18 cellular contexts compared by ENCODE assay signal in the genomic region with DNA sequence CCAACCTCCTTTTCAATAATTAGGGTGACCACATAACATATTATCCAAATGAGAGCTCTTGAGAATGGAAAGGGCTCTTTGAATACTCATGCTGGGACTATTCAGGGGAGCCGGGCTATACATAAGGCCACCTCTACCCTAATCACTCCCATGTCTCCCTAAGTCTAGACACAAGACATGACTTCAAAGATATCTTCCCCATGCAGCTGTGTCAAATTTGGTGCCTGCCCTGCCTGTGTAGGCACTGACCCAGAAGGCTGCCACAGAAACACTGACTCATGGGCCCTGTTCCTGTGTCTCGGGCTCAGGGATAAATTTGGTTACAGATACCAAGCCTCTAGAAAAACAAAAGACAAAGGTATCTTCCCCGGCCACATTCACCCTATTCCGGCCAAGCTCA.
A peak's percentile ranks its signal among the peaks of the same experiment; 100 is the strongest.
DNase-seq lines count a peak whose midpoint lies in the region; ATAC-seq, FAIRE-seq and TF ChIP-seq lines count a peak whose summit lies in the region.
"Had no signal": no experiment of that assay in that cellular context is flagged by ENCODE, and none has a peak within 500 bp of the region (broad histone marks: within the 10 kb centered on the region; RNA-seq: fewer than 3 reads in every experiment).

No MANE protein-coding gene starts in this region.

- POLR2A ChIA-PET in IMR-90 (lab: Charles Lee; ENCODE audit: unreplicated experiment) (interaction anchor here (0.5 kb wide), 1 partner anchor 50 kb away, joined by 3 read pairs; no protein-coding TSS in a partner anchor), K562 (lab: Yijun Ruan, JAX) (interaction anchor here (1.5 kb wide), 1 partner anchor 29 kb away, joined by 5 read pairs; no protein-coding TSS in a partner anchor)

- peak overlapping the region; percentile 64 for H4K91ac ChIP-seq in IMR-90 (ENCODE audit: insufficient read depth, low read depth, low read length)

- dilution Hi-C loops in IMR-90 (cut with HindIII; ENCODE audit: low sequenced_read_pairs, unreplicated experiment): no loop called here

- H3K36me3 ChIP-seq in IMR-90 (ENCODE audit: control insufficient read depth, insufficient read depth, low read length) (peaks cover 60% of the 10 kb centered on the region), K562 (ENCODE audit: control insufficient read depth, insufficient read depth, low read length) (no peaks in the 10 kb centered on the region)
- H3K36me3 ChIP-seq: sigmoid colon, SJCRH30 had no signal

- H2BK120ac ChIP-seq in IMR-90 (ENCODE audit: low read depth, low read length): peak overlapping the region; percentile 84

- H3K4me1 ChIP-seq in IMR-90 (ENCODE audit: control insufficient read depth, insufficient read depth, low read length): peaks cover 39% of the 10 kb centered on the region
- H3K4me1 ChIP-seq in K562 (replicated peaks in 1 of 2; ENCODE audit: control insufficient read depth in 2 of 2, insufficient read depth in 2 of 2, low read length in 2 of 2): no peaks in the 10 kb centered on the region

- no peak overlapping the region for H2AFZ ChIP-seq in IMR-90 (replicated peaks; ENCODE audit: low read length, poor library complexity)
- H2AFZ ChIP-seq in K562 (ENCODE audit: low read depth, low read length): no peak overlapping the region

- H3K4me2 ChIP-seq in IMR-90 (ENCODE audit: low read depth, low read length) (no peak overlapping the region), K562 (ENCODE audit: insufficient read depth, low read length) (no peak overlapping the region)

- H3K14ac ChIP-seq in IMR-90 (replicated peaks; ENCODE audit: low read depth, low read length): peak overlapping the region; percentile 75

- intact Hi-C loops in IMR-90 (cut with micrococcal nuclease) (no loop called here), K562 (cut with micrococcal nuclease) (no loop called here)

- DNase-seq in Daoy (ENCODE audit: low read depth) (peak; percentile 83), IMR-90 (no peak), K562 (ENCODE audit: extremely low read depth in 1 of 4, low spot score in 3 of 4) (peak in 2 of 4 experiments; percentile 33 to 56), lung microvascular endothelial cell (ENCODE audit: low read depth in 2 of 2) (peak; percentile 32 to 33), NCI-H2107 treated with DMSO at 0.1 percent for 48 hours (lab: John Stamatoyannopoulos, UW; ENCODE audit: unreplicated experiment) (no peak), occipital lobe (lab: John Stamatoyannopoulos, UW) (no peak), NCI-H187 treated with DMSO at 0.1 percent for 48 hours (lab: John Stamatoyannopoulos, UW) (no peak)
- DNase-seq: activated CD4-positive, alpha-beta T cell treated with anti-CD3 and anti-CD28 coated beads for 48 hours; activated CD8-positive, alpha-beta memory T cell treated with anti-CD3 and anti-CD28 coated beads, Interleukin-2, amount 50 U/mL, for 4 hours; cortex of kidney; immature natural killer cell; NCI-H1694 treated with DMSO at 0.1 percent for 48 hours; sigmoid colon; stimulated activated CD4-positive, alpha-beta T cell treated with anti-CD3 and anti-CD28 coated beads, Interleukin-4, amount 100 ng/mL, for 1 hour; T-helper 9 cell had no signal

- peak overlapping the region; percentile 33 for H2BK5ac ChIP-seq in IMR-90 (ENCODE audit: low read depth, low read length, poor library complexity, severe bottlenecking)

- FAIRE-seq in K562 (lab: Jason Lieb, UNC): no peak

- H4K5ac ChIP-seq in IMR-90 (ENCODE audit: low read depth, low read length): peak overlapping the region; percentile 55; the same call in 1 of the 2 replicates

- CTCF ChIA-PET in IMR-90 (lab: Yijun Ruan, JAX) (interaction anchor here (0.5 kb wide), 1 partner anchor 90 kb away, joined by 3 read pairs; no protein-coding TSS in a partner anchor), K562 (lab: Yijun Ruan, JAX; ENCODE audit: low intra/inter-chr PET ratio) (no interaction called here)

- peak overlapping the region; percentile 19; the same call in 1 of the 2 replicates for H3K56ac ChIP-seq in IMR-90 (ENCODE audit: extremely low read depth, insufficient read depth, low read length)

- H4K20me1 ChIP-seq in IMR-90 (ENCODE audit: insufficient read depth, low read length): no peaks in the 10 kb centered on the region
- H4K20me1 ChIP-seq in K562 (replicated peaks; ENCODE audit: control insufficient read depth, insufficient read depth, low read length): no peaks in the 10 kb centered on the region

- H3K23ac ChIP-seq in IMR-90 (ENCODE audit: low read depth, low read length): peak overlapping the region; percentile 77

- H2BK15ac ChIP-seq in IMR-90 (ENCODE audit: low read depth, low read length): peak overlapping the region; percentile 92; the same call in 2 of the 3 replicates

- no TSS peak for BruUV-seq in IMR-90 (replicated peaks; lab: Mats Ljungman, UMichigan)
- BruUV-seq in K562 (replicated peaks; lab: Mats Ljungman, UMichigan): no TSS peak

- peak overlapping the region; percentile 64 for H3K4ac ChIP-seq in IMR-90 (ENCODE audit: low read depth, low read length)

- peaks cover 57 to 81% of the 10 kb centered on the region in 2 experiments for H3K79me1 ChIP-seq in IMR-90 (ENCODE audit: low read depth in 1 of 2, low read length in 2 of 2)

- H3K27ac ChIP-seq in IMR-90 (ENCODE audit: insufficient read depth, low read length): no peak overlapping the region
- H3K27ac ChIP-seq in K562 (ENCODE audit: extremely low read depth, low read depth, low read length): no peak overlapping the region
- H3K27ac ChIP-seq: epithelial cell of prostate, SJCRH30 had no signal

- in situ Hi-C loops in IMR-90 (cut with MboI; ENCODE audit: low sequenced_read_pairs) (no loop called here), K562 (cut with MboI) (no loop called here)

- H3K9me3 ChIP-seq in IMR-90 (ENCODE audit: control insufficient read depth, insufficient read depth, low read length) (no peaks in the 10 kb centered on the region), K562 (replicated peaks; ENCODE audit: control insufficient read depth, insufficient read depth, low read depth, low read length) (no peaks in the 10 kb centered on the region)
- H3K9me3 ChIP-seq: sigmoid colon, SJCRH30 had no signal

- 58% methylated on average over 3 of the region's 4 CpGs; no CpG with 5 or more reads in 1 of the 2 experiments for WGBS in IMR-90 (ENCODE audit: extremely low coverage in 2 of 2, insufficient read length in 1 of 2), 2 experiments
- WGBS in K562 (ENCODE audit: insufficient coverage, low coverage, missing lambda C conversion rate): 3% methylated on average over 4 of the region's 4 CpGs

- H3K18ac ChIP-seq in IMR-90 (ENCODE audit: low read depth, low read length): peak overlapping the region; percentile 62; the same call in 1 of the 2 replicates

- H3K79me2 ChIP-seq in K562 (ENCODE audit: control insufficient read depth, insufficient read depth, low read length): no peaks in the 10 kb centered on the region

- H3K27me3 ChIP-seq in IMR-90 (ENCODE audit: control insufficient read depth, insufficient read depth, low read length) (no peaks in the 10 kb centered on the region), K562 (ENCODE audit: control insufficient read depth in 2 of 2, insufficient read depth in 2 of 2, low read length in 2 of 2) (0 out of 5 replicates have a peak, but pooled peaks cover 0 to 4% of the 10 kb centered on the region in 2 experiments)
- H3K27me3 ChIP-seq: sigmoid colon, SJCRH30 had no signal

- no peak for TF ChIP-seq CTCF in IMR-90 (conservative IDR thresholded peaks at IDR 0.05; ENCODE audit: low read depth, low read length)
- TF ChIP-seq CTCF in K562 (IDR thresholded peaks at IDR 0.05 in 2 of 3, conservative IDR thresholded peaks at IDR 0.05 in 1 of 3; ENCODE audit: insufficient read depth in 2 of 3, low read depth in 1 of 3, low read length in 3 of 3): no peak

- H2AK5ac ChIP-seq in IMR-90 (ENCODE audit: low read depth, low read length): peak overlapping the region; percentile 76; the same call in 1 of the 2 replicates

- H3K9ac ChIP-seq in IMR-90 (ENCODE audit: low read depth, low read length): no peak overlapping the region
- no peak overlapping the region for H3K9ac ChIP-seq in K562 (ENCODE audit: insufficient read depth in 1 of 2, low read depth in 2 of 2, low read length in 2 of 2)

- no peak for ATAC-seq in IMR-90 (ENCODE audit: low read depth)
- peak; percentile 54 for ATAC-seq in K562
- no peak for ATAC-seq in HG03108 (IDR thresholded peaks at IDR 0.05; ENCODE audit: unreplicated experiment)

- H3K4me3 ChIP-seq in IMR-90 (ENCODE audit: insufficient read depth, low read depth, low read length) (no peak overlapping the region), K562 (no peak overlapping the region)
- H3K4me3 ChIP-seq: sigmoid colon, SJCRH30 had no signal

- H2AK9ac ChIP-seq in IMR-90 (replicated peaks; ENCODE audit: low read depth, low read length, poor library complexity): peak overlapping the region; percentile 2

- no peak for TF ChIP-seq RAD21 in IMR-90 (IDR thresholded peaks at IDR 0.05; ENCODE audit: low read length)
- no peak for TF ChIP-seq RAD21 in K562 (CRISPR knock-in tag; conservative IDR thresholded peaks at IDR 0.05 in 1 of 2, IDR thresholded peaks at IDR 0.05 in 1 of 2)

- no peak for TF ChIP-seq EP300 in K562 (IDR thresholded peaks at IDR 0.05; ENCODE audit: low read length)

- peak overlapping the region; percentile 64 for H2BK20ac ChIP-seq in IMR-90 (ENCODE audit: low read depth, low read length)

- peaks cover 50% of the 10 kb centered on the region for H3K9me1 ChIP-seq in IMR-90 (ENCODE audit: insufficient read depth, low read length)
- H3K9me1 ChIP-seq in K562 (ENCODE audit: control insufficient read depth, insufficient read depth, low read length): no peaks in the 10 kb centered on the region

- peak overlapping the region; percentile 13 to 60; a peak in 2 of 4 replicates for H4K8ac ChIP-seq in IMR-90 (ENCODE audit: low read depth in 2 of 2, low read length in 2 of 2)

- no peak for TF ChIP-seq POLR2A in IMR-90 (IDR thresholded peaks at IDR 0.05; ENCODE audit: low read depth, low read length)
- no peak for TF ChIP-seq POLR2A in K562 (conservative IDR thresholded peaks at IDR 0.05)

TF ChIP-seq in IMR-90, 13 proteins besides CTCF, POLR2A, EP300 and RAD21 (continues in another document):
- no peak for TF ChIP-seq CHD1 (IDR thresholded peaks at IDR 0.05; ENCODE audit: low read depth, low read length)
- TF ChIP-seq FOS (IDR thresholded peaks at IDR 0.05; ENCODE audit: low read depth, low read length): peak; percentile 28; the same call in 1 of the 2 replicates
- 0 out of 2 replicates have a peak, but pooled peaks have one; percentile 5 for TF ChIP-seq BHLHE40 (IDR thresholded peaks at IDR 0.05; ENCODE audit: low read depth, low read length)

TF ChIP-seq in K562, 482 proteins besides CTCF, POLR2A, EP300 and RAD21 (continues in another document):
- TF ChIP-seq TCF3 (CRISPR knock-in tag; IDR thresholded peaks at IDR 0.05) (peak; percentile 81), KLF6 (CRISPR knock-in tag; IDR thresholded peaks at IDR 0.05; ENCODE audit: borderline replicate concordance) (no peak), CBX2 (IDR thresholded peaks at IDR 0.05; ENCODE audit: insufficient read depth, low read length, poor library complexity, severe bottlenecking) (no peak), ZNF695 (CRISPR knock-in tag; IDR thresholded peaks at IDR 0.05) (no peak), LEF1 (IDR thresholded peaks at IDR 0.05) (0 out of 2 replicates have a peak, but pooled peaks have one; percentile 29), IRF2 (CRISPR knock-in tag; IDR thresholded peaks at IDR 0.05) (no peak)

Comparison
In these comparisons a context has a peak if more than half of its experiments do, and no peak if none do; other contexts are left out.
1. DNase-seq: peak in Daoy (single experiment) and lung microvascular endothelial cell (2 of 2); none in IMR-90 (single experiment), NCI-H2107 treated with DMSO at 0.1 percent for 48 hours (single experiment), occipital lobe (single experiment) and NCI-H187 treated with DMSO at 0.1 percent for 48 hours (single experiment).